ENCODE assay signal across 1 cellular context in genomic region chrX:106038625-106039024, GRCh38.
A peak's percentile ranks its signal among the peaks of the same experiment; 100 is the strongest.
TF ChIP-seq lines count a peak whose summit lies in the region.

Gene SERPINA7, minus strand, starts transcription at chrX:106038727. Its CDS starts 1,669 bp downstream, at chrX:106037058.

TF ChIP-seq in HepG2, 621 proteins besides CTCF, POLR2A, EP300 and RAD21 (continued from another document and continues in another):
- TF ChIP-seq ZNF264 (CRISPR knock-in tag; IDR thresholded peaks at IDR 0.05): no peak
- no peak for TF ChIP-seq ZNF460 (CRISPR knock-in tag; IDR thresholded peaks at IDR 0.05; ENCODE audit: borderline replicate concordance)
- no peak for TF ChIP-seq ZNF430 (CRISPR knock-in tag; IDR thresholded peaks at IDR 0.05)
- TF ChIP-seq NR2F2 (IDR thresholded peaks at IDR 0.05; ENCODE audit: borderline replicate concordance, low read depth): peak; percentile 66; the same call in 1 of the 2 replicates
- no peak for TF ChIP-seq NBN (conservative IDR thresholded peaks at IDR 0.05)
- TF ChIP-seq ZNF276 (CRISPR knock-in tag; IDR thresholded peaks at IDR 0.05; ENCODE audit: low read depth): no peak
- peak; percentile 58 for TF ChIP-seq RARA (CRISPR knock-in tag; IDR thresholded peaks at IDR 0.05)
- no peak for TF ChIP-seq U2AF1 (optimal IDR thresholded peaks at IDR 0.05; ENCODE audit: low read depth, low read length)
- no peak for TF ChIP-seq YY1 (IDR thresholded peaks at IDR 0.05; ENCODE audit: insufficient read depth, insufficient replicate concordance, low read depth, low read length)
- no peak for TF ChIP-seq ZNF577 (CRISPR knock-in tag; IDR thresholded peaks at IDR 0.05; ENCODE audit: borderline replicate concordance, low read depth)
- no peak for TF ChIP-seq PAX8 (CRISPR knock-in tag; IDR thresholded peaks at IDR 0.05; ENCODE audit: borderline replicate concordance)
- TF ChIP-seq ZNF772 (CRISPR knock-in tag; IDR thresholded peaks at IDR 0.05): no peak
- no peak for TF ChIP-seq ZNF10 (CRISPR knock-in tag; IDR thresholded peaks at IDR 0.05; ENCODE audit: borderline replicate concordance, low read depth)
- TF ChIP-seq FOXK2 (IDR thresholded peaks at IDR 0.05): no peak
- no peak for TF ChIP-seq ZFAT (CRISPR knock-in tag; conservative IDR thresholded peaks at IDR 0.05)
- no peak for TF ChIP-seq ZNF318 (CRISPR knock-in tag; IDR thresholded peaks at IDR 0.05)
- TF ChIP-seq JUN (CRISPR knock-in tag; IDR thresholded peaks at IDR 0.05): no peak
- TF ChIP-seq ZBTB40 (IDR thresholded peaks at IDR 0.05): no peak
- TF ChIP-seq ZBTB40 (CRISPR knock-in tag; IDR thresholded peaks at IDR 0.05): no peak; the same call in 1 of the 2 replicates
- TF ChIP-seq ARNT2 (CRISPR knock-in tag; IDR thresholded peaks at IDR 0.05; ENCODE audit: low read depth): no peak
- no peak for TF ChIP-seq ZNF280B (CRISPR knock-in tag; IDR thresholded peaks at IDR 0.05; ENCODE audit: borderline replicate concordance)
- peak; percentile 86 for TF ChIP-seq ISL2 (CRISPR knock-in tag; IDR thresholded peaks at IDR 0.05)
- TF ChIP-seq PAF1 (CRISPR knock-in tag; IDR thresholded peaks at IDR 0.05): no peak
- peak; percentile 36; the same call in 1 of the 2 replicates for TF ChIP-seq RXRB (CRISPR knock-in tag; IDR thresholded peaks at IDR 0.05; ENCODE audit: borderline replicate concordance)
- no peak for TF ChIP-seq KLF11 (CRISPR knock-in tag; IDR thresholded peaks at IDR 0.05)
- peak; percentile 34; the same call in 1 of the 2 replicates for TF ChIP-seq ZNF503 (CRISPR knock-in tag; IDR thresholded peaks at IDR 0.05)
- no peak for TF ChIP-seq ZNF343 (CRISPR knock-in tag; IDR thresholded peaks at IDR 0.05)
- peak; percentile 64 for TF ChIP-seq FOXA3 (CRISPR knock-in tag; IDR thresholded peaks at IDR 0.05)
- TF ChIP-seq ZBTB37 (CRISPR knock-in tag; IDR thresholded peaks at IDR 0.05): no peak
- TF ChIP-seq CHCHD3 (CRISPR knock-in tag; IDR thresholded peaks at IDR 0.05): no peak
- TF ChIP-seq PAWR (CRISPR knock-in tag; IDR thresholded peaks at IDR 0.05; ENCODE audit: borderline replicate concordance): no peak
